ENCODE assay signal across 19 cellular contexts in genomic region chr1:100643430-100644196, GRCh38.
DNase-seq lines count a peak whose midpoint lies in the region; ATAC-seq, FAIRE-seq and TF ChIP-seq lines count a peak whose summit lies in the region.
"Had no signal": no experiment of that assay in that cellular context is flagged by ENCODE, and none has a peak within 500 bp of the region (broad histone marks: within the 10 kb centered on the region; RNA-seq: fewer than 3 reads in every experiment).

No MANE protein-coding gene starts in this region.

- H3K4me1 ChIP-seq in mucosa of rectum (ENCODE audit: control insufficient read depth in 2 of 2, insufficient read depth in 2 of 2, low read length in 2 of 2): no peaks in the 10 kb centered on the region

- H3K36me3 ChIP-seq in mucosa of rectum (ENCODE audit: control insufficient read depth in 2 of 2, insufficient read depth in 2 of 2, low read length in 2 of 2): no peaks in the 10 kb centered on the region
- H3K36me3 ChIP-seq: upper lobe of left lung had no signal

- H3K9me3 ChIP-seq in mucosa of rectum (ENCODE audit: control insufficient read depth in 2 of 2, low read length in 2 of 2): no peaks in the 10 kb centered on the region

- no peaks in the 10 kb centered on the region for H3K27me3 ChIP-seq in mucosa of rectum (ENCODE audit: control insufficient read depth in 2 of 2, insufficient read depth in 2 of 2, low read length in 2 of 2)
- H3K27me3 ChIP-seq: upper lobe of left lung had no signal

- no peak overlapping the region for H3K9ac ChIP-seq in mucosa of rectum (ENCODE audit: low read depth in 1 of 2, low read length in 2 of 2)

- H3K4me3 ChIP-seq in fibroblast of pulmonary artery (replicated peaks; ENCODE audit: low read depth, low read length): peak overlapping the region; percentile 21
- H3K4me3 ChIP-seq in mucosa of rectum (ENCODE audit: low read length in 2 of 2): peak overlapping the region in 1 of 2 donors; percentile 53
- H3K4me3 ChIP-seq: upper lobe of left lung had no signal

- DNase-seq in RCC 7860 (ENCODE audit: low spot score) (peak; percentile 73), fibroblast of pulmonary artery (ENCODE audit: low read depth) (peak; percentile 69), cortex of kidney (lab: John Stamatoyannopoulos, UW) (no peak)
- no peak for DNase-seq in activated effector memory CD4-positive, alpha-beta T cell treated with Interleukin-2 at 50 U/mL for 16 hours
- DNase-seq in stimulated activated naive CD8-positive, alpha-beta T cell treated with anti-CD3 and anti-CD28 coated beads, Interleukin-15, Interleukin-2, amounts not matched to agents 100 U/mL and 50 U/mL, for 24 hours: no peak
- DNase-seq: activated CD4-positive, CD25-positive, alpha-beta regulatory T cell treated with anti-CD3 and anti-CD28 coated beads, Interleukin-2, amount 50 U/mL, for 72 hours; activated naive CD8-positive, alpha-beta T cell treated with anti-CD3 and anti-CD28 coated beads, Interleukin-2, amount 50 U/mL, for 24 hours; COR-L47; foreskin fibroblast; GDM1; NCI-H2029 treated with DMSO at 0.1 percent for 48 hours; NCI-H82; posterior cingulate gyrus; RPMI8226; T-helper 1 cell; upper lobe of left lung had no signal

- no peak for ATAC-seq in stimulated activated naive CD8-positive, alpha-beta T cell treated with anti-CD3 and anti-CD28 coated beads, Interleukin-15, Interleukin-2, amounts not matched to agents 100 U/mL and 50 U/mL, for 24 hours
- no peak for ATAC-seq in GM18870 (IDR thresholded peaks at IDR 0.05; ENCODE audit: unreplicated experiment)
- ATAC-seq: activated naive CD8-positive, alpha-beta T cell treated with anti-CD3 and anti-CD28 coated beads, Interleukin-2, amount 50 U/mL, for 24 hours had no signal

- TF ChIP-seq CTCF in 22Rv1 (IDR thresholded peaks at IDR 0.05) (no peak), fibroblast of pulmonary artery (IDR thresholded peaks at IDR 0.05; ENCODE audit: low read length, missing control alignments) (no peak)

- FAIRE-seq in RCC 7860 (lab: Jason Lieb, UNC): peak; percentile 95

- H3K27ac ChIP-seq in 22Rv1: peak overlapping the region; percentile 1; the same call in 1 of the 2 replicates
- H3K27ac ChIP-seq in mucosa of rectum (ENCODE audit: low read depth in 2 of 2, low read length in 2 of 2): peak overlapping the region; percentile 6 to 32
- H3K27ac ChIP-seq: upper lobe of left lung had no signal

Comparison
In these comparisons a context has a peak if more than half of its experiments do, and no peak if none do; other contexts are left out.
1. DNase-seq: peak in RCC 7860 (single experiment) and fibroblast of pulmonary artery (single experiment); none in activated effector memory CD4-positive, alpha-beta T cell treated with Interleukin-2 at 50 U/mL for 16 hours (single experiment), cortex of kidney (single experiment) and stimulated activated naive CD8-positive, alpha-beta T cell treated with anti-CD3 and anti-CD28 coated beads, Interleukin-15, Interleukin-2, amounts not matched to agents 100 U/mL and 50 U/mL, for 24 hours (single experiment).